10 cellular contexts compared by ENCODE assay signal in the genomic region with DNA sequence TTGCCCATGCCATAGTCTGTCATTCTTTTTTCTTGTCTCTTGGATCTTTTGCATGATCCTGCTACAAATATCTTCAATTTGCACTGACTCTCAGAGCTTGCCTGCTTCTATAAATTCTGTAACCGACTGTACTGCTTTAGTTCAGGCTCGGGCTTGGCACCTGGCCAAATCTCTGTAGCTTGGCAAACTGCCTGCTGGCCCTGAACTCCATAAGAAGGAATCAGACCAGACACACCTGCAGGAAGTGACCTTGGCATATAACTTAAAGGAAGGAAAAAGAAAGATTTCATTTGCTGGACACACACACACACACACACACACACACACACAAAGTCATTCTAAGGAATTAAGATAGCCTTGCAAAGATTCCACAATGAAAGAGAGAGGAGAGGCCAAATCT.
DNase-seq lines count a peak whose midpoint lies in the region; ATAC-seq and TF ChIP-seq lines count a peak whose summit lies in the region.
"Had no signal": no experiment of that assay in that cellular context is flagged by ENCODE, and none has a peak within 500 bp of the region (broad histone marks: within the 10 kb centered on the region; RNA-seq: fewer than 3 reads in every experiment).

No MANE protein-coding gene starts in this region.

- TF ChIP-seq CTCF in MM.1S (IDR thresholded peaks at IDR 0.05; ENCODE audit: low read length) (no peak), stomach (IDR thresholded peaks at IDR 0.05) (no peak)

- no peaks in the 10 kb centered on the region for H3F3A ChIP-seq in MM.1S (ENCODE audit: insufficient read depth, low read length)

- no peaks in the 10 kb centered on the region for H4K20me1 ChIP-seq in MM.1S (ENCODE audit: insufficient read depth, low read length)

- H3K9me2 ChIP-seq in MM.1S (replicated peaks; ENCODE audit: insufficient read depth, low read length): no peaks in the 10 kb centered on the region

- peak in 1 of 2 donors; percentile 71 for ATAC-seq in left cardiac atrium
- ATAC-seq: activated CD8-positive, alpha-beta memory T cell treated with anti-CD3 and anti-CD28 coated beads, Interleukin-2, amount 10 ng/mL, durations not matched to agents 7 days and 5 days had no signal

- H3K4me1 ChIP-seq in MM.1S (ENCODE audit: low read length) (peaks cover 5% of the 10 kb centered on the region; the same call in 1 of the 2 replicates), stomach (peaks cover 0 to 7% (median 4%) of the 10 kb centered on the region in 4 donors)

- no peak overlapping the region for H3K9ac ChIP-seq in MM.1S (ENCODE audit: low read length)

- intact Hi-C loops in left cardiac atrium (cut with DNase I): no loop called here
- intact Hi-C loops in stomach (cut with DNase I; ENCODE audit: low total_unique reads): no loop called here

- H3K27me3 ChIP-seq in MM.1S (replicated peaks; ENCODE audit: insufficient read depth, low read length) (no peaks in the 10 kb centered on the region), stomach (no peaks in the 10 kb centered on the region)

- no peak overlapping the region for H2AFZ ChIP-seq in MM.1S (ENCODE audit: low read length)

- peak; percentile 73 for DNase-seq in MM.1S
- DNase-seq in NCI-H774 (lab: John Stamatoyannopoulos, UW): peak; percentile 80
- DNase-seq in left cardiac atrium: peak; percentile 37
- peak; percentile 94 for DNase-seq in stomach
- no peak for DNase-seq in RKO (ENCODE audit: low spot score)
- DNase-seq in activated T-cell treated with anti-CD3 and anti-CD28 coated beads, Interleukin-2, amount 50 U/mL, for 1 hour: no peak
- no peak for DNase-seq in mesenteric fat pad (ENCODE audit: low spot score)
- DNase-seq in globus pallidus (ENCODE audit: low spot score): no peak
- DNase-seq: activated CD8-positive, alpha-beta memory T cell treated with anti-CD3 and anti-CD28 coated beads, Interleukin-2, amount 10 ng/mL, durations not matched to agents 7 days and 5 days; occipital lobe had no signal

- no peaks in the 10 kb centered on the region for H3K36me3 ChIP-seq in MM.1S (replicated peaks; ENCODE audit: insufficient read depth, low read length)
- H3K36me3 ChIP-seq in stomach: no peaks in the 10 kb centered on the region

- no peak for TF ChIP-seq EP300 in stomach (IDR thresholded peaks at IDR 0.05)

- H3K9me3 ChIP-seq in MM.1S (replicated peaks; ENCODE audit: insufficient read depth, low read length) (no peaks in the 10 kb centered on the region), stomach (no peaks in the 10 kb centered on the region)

- no peak overlapping the region for H3K4me3 ChIP-seq in MM.1S (ENCODE audit: low read length)
- no peak overlapping the region for H3K4me3 ChIP-seq in stomach

- H3K4me2 ChIP-seq in MM.1S (ENCODE audit: low read depth, low read length): no peak overlapping the region

- H3K27ac ChIP-seq in MM.1S (ENCODE audit: low read length): no peak overlapping the region
- no peak overlapping the region for H3K27ac ChIP-seq in stomach

- H3K79me2 ChIP-seq in MM.1S (ENCODE audit: low read length): no peaks in the 10 kb centered on the region

- no peak for TF ChIP-seq POLR2A in stomach (IDR thresholded peaks at IDR 0.05)

- WGBS in stomach, 5 donors: 1 to 6% (median 4%) methylated on average over 2 of the region's 2 CpGs

Comparison
In these comparisons a context has a peak if more than half of its experiments do, and no peak if none do; other contexts are left out.
1. DNase-seq: peak in MM.1S (single experiment), NCI-H774 (single experiment), left cardiac atrium (single experiment) and stomach (single experiment); none in RKO (single experiment), activated T-cell treated with anti-CD3 and anti-CD28 coated beads, Interleukin-2, amount 50 U/mL, for 1 hour (single experiment), mesenteric fat pad (single experiment) and globus pallidus (single experiment).